1 cellular context compared by ENCODE assay signal in genomic region chr15:48976444-48977088, GRCh38.
TF ChIP-seq lines count a peak whose summit lies in the region.

No MANE protein-coding gene starts in this region.

TF ChIP-seq in HepG2, 621 proteins besides CTCF, POLR2A, EP300 and RAD21 (continued from another document and continues in another):
- TF ChIP-seq, protein P1, sequence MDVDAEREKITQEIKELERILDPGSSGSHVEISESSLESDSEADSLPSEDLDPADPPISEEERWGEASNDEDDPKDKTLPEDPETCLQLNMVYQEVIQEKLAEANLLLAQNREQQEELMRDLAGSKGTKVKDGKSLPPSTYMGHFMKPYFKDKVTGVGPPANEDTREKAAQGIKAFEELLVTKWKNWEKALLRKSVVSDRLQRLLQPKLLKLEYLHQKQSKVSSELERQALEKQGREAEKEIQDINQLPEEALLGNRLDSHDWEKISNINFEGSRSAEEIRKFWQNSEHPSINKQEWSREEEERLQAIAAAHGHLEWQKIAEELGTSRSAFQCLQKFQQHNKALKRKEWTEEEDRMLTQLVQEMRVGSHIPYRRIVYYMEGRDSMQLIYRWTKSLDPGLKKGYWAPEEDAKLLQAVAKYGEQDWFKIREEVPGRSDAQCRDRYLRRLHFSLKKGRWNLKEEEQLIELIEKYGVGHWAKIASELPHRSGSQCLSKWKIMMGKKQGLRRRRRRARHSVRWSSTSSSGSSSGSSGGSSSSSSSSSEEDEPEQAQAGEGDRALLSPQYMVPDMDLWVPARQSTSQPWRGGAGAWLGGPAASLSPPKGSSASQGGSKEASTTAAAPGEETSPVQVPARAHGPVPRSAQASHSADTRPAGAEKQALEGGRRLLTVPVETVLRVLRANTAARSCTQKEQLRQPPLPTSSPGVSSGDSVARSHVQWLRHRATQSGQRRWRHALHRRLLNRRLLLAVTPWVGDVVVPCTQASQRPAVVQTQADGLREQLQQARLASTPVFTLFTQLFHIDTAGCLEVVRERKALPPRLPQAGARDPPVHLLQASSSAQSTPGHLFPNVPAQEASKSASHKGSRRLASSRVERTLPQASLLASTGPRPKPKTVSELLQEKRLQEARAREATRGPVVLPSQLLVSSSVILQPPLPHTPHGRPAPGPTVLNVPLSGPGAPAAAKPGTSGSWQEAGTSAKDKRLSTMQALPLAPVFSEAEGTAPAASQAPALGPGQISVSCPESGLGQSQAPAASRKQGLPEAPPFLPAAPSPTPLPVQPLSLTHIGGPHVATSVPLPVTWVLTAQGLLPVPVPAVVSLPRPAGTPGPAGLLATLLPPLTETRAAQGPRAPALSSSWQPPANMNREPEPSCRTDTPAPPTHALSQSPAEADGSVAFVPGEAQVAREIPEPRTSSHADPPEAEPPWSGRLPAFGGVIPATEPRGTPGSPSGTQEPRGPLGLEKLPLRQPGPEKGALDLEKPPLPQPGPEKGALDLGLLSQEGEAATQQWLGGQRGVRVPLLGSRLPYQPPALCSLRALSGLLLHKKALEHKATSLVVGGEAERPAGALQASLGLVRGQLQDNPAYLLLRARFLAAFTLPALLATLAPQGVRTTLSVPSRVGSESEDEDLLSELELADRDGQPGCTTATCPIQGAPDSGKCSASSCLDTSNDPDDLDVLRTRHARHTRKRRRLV (CRISPR knock-in tag; IDR thresholded peaks at IDR 0.05), result no peak
- TF ChIP-seq ZFP82 (CRISPR knock-in tag; IDR thresholded peaks at IDR 0.05; ENCODE audit: borderline replicate concordance) (no peak), SAFB2 (CRISPR knock-in tag; IDR thresholded peaks at IDR 0.05; ENCODE audit: borderline replicate concordance, low read depth) (no peak), AGO2 (optimal IDR thresholded peaks at IDR 0.05; ENCODE audit: low read depth, low read length) (no peak), TEAD3 (CRISPR knock-in tag; optimal IDR thresholded peaks at IDR 0.05; ENCODE audit: borderline replicate concordance) (peak; percentile 5), ZNF7 (CRISPR knock-in tag; IDR thresholded peaks at IDR 0.05) (no peak), RERE (CRISPR knock-in tag; IDR thresholded peaks at IDR 0.05; ENCODE audit: low read depth) (no peak), ZC3H13 (CRISPR knock-in tag; IDR thresholded peaks at IDR 0.05) (peak; percentile 43; the same call in 1 of the 2 replicates), EED (CRISPR knock-in tag; IDR thresholded peaks at IDR 0.05) (no peak), KAT7 (CRISPR knock-in tag; IDR thresholded peaks at IDR 0.05; ENCODE audit: borderline replicate concordance) (no peak), ELF4 (CRISPR knock-in tag; IDR thresholded peaks at IDR 0.05; ENCODE audit: borderline replicate concordance) (no peak), ZNF124 (CRISPR knock-in tag; IDR thresholded peaks at IDR 0.05) (no peak), ZNF775 (CRISPR knock-in tag; IDR thresholded peaks at IDR 0.05; ENCODE audit: borderline replicate concordance) (0 out of 2 replicates have a peak, but pooled peaks have one; percentile 55), ZNF737 (CRISPR knock-in tag; IDR thresholded peaks at IDR 0.05; ENCODE audit: borderline replicate concordance) (no peak), GTF3A (CRISPR knock-in tag; conservative IDR thresholded peaks at IDR 0.05) (no peak), RBM22 (optimal IDR thresholded peaks at IDR 0.05; ENCODE audit: low read length) (no peak), ZNF510 (CRISPR knock-in tag; IDR thresholded peaks at IDR 0.05; ENCODE audit: low read depth) (no peak), ZSCAN31 (CRISPR knock-in tag; IDR thresholded peaks at IDR 0.05; ENCODE audit: low read depth) (no peak), SKI (IDR thresholded peaks at IDR 0.05; ENCODE audit: partially characterized antibody) (no peak), KDM4B (CRISPR knock-in tag; IDR thresholded peaks at IDR 0.05) (no peak), XRCC5 (optimal IDR thresholded peaks at IDR 0.05; ENCODE audit: low read length) (no peak), ZNF160 (CRISPR knock-in tag; IDR thresholded peaks at IDR 0.05) (no peak), ZNF83 (CRISPR knock-in tag; IDR thresholded peaks at IDR 0.05; ENCODE audit: borderline replicate concordance) (0 out of 2 replicates have a peak, but pooled peaks have one; percentile 21), ZNF644 (CRISPR knock-in tag; IDR thresholded peaks at IDR 0.05; ENCODE audit: low read depth) (no peak), HNRNPLL (IDR thresholded peaks at IDR 0.05; ENCODE audit: low read depth, low read length, poor library complexity, severe bottlenecking) (no peak), TRIM22 (IDR thresholded peaks at IDR 0.05) (no peak), HOXA9 (CRISPR knock-in tag; IDR thresholded peaks at IDR 0.05; ENCODE audit: borderline replicate concordance) (no peak), ZNF598 (CRISPR knock-in tag; IDR thresholded peaks at IDR 0.05; ENCODE audit: borderline replicate concordance) (0 out of 2 replicates have a peak, but pooled peaks have one; percentile 24), GLI4 (CRISPR knock-in tag; IDR thresholded peaks at IDR 0.05; ENCODE audit: borderline replicate concordance) (no peak), CEBPG (CRISPR knock-in tag; IDR thresholded peaks at IDR 0.05) (no peak), ZNF792 (CRISPR knock-in tag; IDR thresholded peaks at IDR 0.05) (no peak), SNAPC2 (CRISPR knock-in tag; IDR thresholded peaks at IDR 0.05) (no peak), TCF7L2 (IDR thresholded peaks at IDR 0.05; ENCODE audit: low read depth, low read length) (no peak), ZNF629 (CRISPR knock-in tag; conservative IDR thresholded peaks at IDR 0.05) (no peak), ARID4A (CRISPR knock-in tag; IDR thresholded peaks at IDR 0.05; ENCODE audit: borderline replicate concordance) (peak; percentile 20; the same call in 1 of the 2 replicates), SPEN (CRISPR knock-in tag; IDR thresholded peaks at IDR 0.05; ENCODE audit: low read depth) (peak; percentile 14; the same call in 1 of the 2 replicates), HOMEZ (CRISPR knock-in tag; IDR thresholded peaks at IDR 0.05; ENCODE audit: low read depth) (no peak), KAT2B (IDR thresholded peaks at IDR 0.05; ENCODE audit: borderline replicate concordance, low read depth, low read length) (no peak), YY1 (IDR thresholded peaks at IDR 0.05; ENCODE audit: insufficient read depth, insufficient replicate concordance, low read depth, low read length) (no peak), SMAD3 (CRISPR knock-in tag; IDR thresholded peaks at IDR 0.05) (no peak), EZH2 (conservative IDR thresholded peaks at IDR 0.05; ENCODE audit: low read depth, low read length) (no peak)
- TF ChIP-seq, protein P2, sequence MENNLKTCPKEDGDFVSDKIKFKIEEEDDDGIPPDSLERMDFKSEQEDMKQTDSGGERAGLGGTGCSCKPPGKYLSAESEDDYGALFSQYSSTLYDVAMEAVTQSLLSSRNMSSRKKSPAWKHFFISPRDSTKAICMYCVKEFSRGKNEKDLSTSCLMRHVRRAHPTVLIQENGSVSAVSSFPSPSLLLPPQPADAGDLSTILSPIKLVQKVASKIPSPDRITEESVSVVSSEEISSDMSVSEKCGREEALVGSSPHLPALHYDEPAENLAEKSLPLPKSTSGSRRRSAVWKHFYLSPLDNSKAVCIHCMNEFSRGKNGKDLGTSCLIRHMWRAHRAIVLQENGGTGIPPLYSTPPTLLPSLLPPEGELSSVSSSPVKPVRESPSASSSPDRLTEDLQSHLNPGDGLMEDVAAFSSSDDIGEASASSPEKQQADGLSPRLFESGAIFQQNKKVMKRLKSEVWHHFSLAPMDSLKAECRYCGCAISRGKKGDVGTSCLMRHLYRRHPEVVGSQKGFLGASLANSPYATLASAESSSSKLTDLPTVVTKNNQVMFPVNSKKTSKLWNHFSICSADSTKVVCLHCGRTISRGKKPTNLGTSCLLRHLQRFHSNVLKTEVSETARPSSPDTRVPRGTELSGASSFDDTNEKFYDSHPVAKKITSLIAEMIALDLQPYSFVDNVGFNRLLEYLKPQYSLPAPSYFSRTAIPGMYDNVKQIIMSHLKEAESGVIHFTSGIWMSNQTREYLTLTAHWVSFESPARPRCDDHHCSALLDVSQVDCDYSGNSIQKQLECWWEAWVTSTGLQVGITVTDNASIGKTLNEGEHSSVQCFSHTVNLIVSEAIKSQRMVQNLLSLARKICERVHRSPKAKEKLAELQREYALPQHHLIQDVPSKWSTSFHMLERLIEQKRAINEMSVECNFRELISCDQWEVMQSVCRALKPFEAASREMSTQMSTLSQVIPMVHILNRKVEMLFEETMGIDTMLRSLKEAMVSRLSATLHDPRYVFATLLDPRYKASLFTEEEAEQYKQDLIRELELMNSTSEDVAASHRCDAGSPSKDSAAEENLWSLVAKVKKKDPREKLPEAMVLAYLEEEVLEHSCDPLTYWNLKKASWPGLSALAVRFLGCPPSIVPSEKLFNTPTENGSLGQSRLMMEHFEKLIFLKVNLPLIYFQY (CRISPR knock-in tag; IDR thresholded peaks at IDR 0.05; ENCODE audit: borderline replicate concordance), result no peak
